ENCODE assay signal across 8 cellular contexts in genomic region chr2:189661148-189661956, GRCh38. TPM values are rescaled to one million over a fixed set of nuclear protein-coding genes. Genes with fewer than 3 reads are reported as not detected.
DNase-seq lines count a peak whose midpoint lies in the region; ATAC-seq, FAIRE-seq and TF ChIP-seq lines count a peak whose summit lies in the region.

ASNSD1 (plus strand) TSS chr2:189661459; CDS start chr2:189666133, 4,674 bp downstream.

- H4K20me1 ChIP-seq in keratinocyte (ENCODE audit: control insufficient read depth, extremely low read depth, insufficient read depth, low read length), result no peaks in the 10 kb centered on the region

- peaks cover 4% of the 10 kb centered on the region for H3K4me1 ChIP-seq in keratinocyte (ENCODE audit: control insufficient read depth, extremely low read depth, insufficient read depth, low read length)

- no peaks in the 10 kb centered on the region for H3K9me3 ChIP-seq in keratinocyte (ENCODE audit: control insufficient read depth, low read depth, low read length)

- H3K4me2 ChIP-seq in keratinocyte (ENCODE audit: control insufficient read depth, extremely low read depth, insufficient read depth, low read depth, low read length), result peak within 1 kb of the TSS; percentile 96

- ATAC-seq in GM19035 (IDR thresholded peaks at IDR 0.05; ENCODE audit: unreplicated experiment) (peak; percentile 96), HG03354 (IDR thresholded peaks at IDR 0.05; ENCODE audit: poor library complexity, severe bottlenecking, unreplicated experiment) (peak; percentile 95)
- ATAC-seq in activated CD4-positive, CD25-positive, alpha-beta regulatory T cell treated with anti-CD3 and anti-CD28 coated beads, Interleukin-2, amount 50 U/mL, for 24 hours, result peak; percentile 92

- no peaks in the 10 kb centered on the region for H3K36me3 ChIP-seq in keratinocyte (ENCODE audit: control insufficient read depth in 2 of 2, extremely low read depth in 1 of 2, insufficient read depth in 2 of 2, low read length in 2 of 2)

- TF ChIP-seq CTCF in keratinocyte (optimal IDR thresholded peaks at IDR 0.05 in 1 of 3, IDR thresholded peaks at IDR 0.05 in 1 of 3, conservative IDR thresholded peaks at IDR 0.05 in 1 of 3; ENCODE audit: extremely low read depth in 1 of 3, insufficient read depth in 2 of 3, low read length in 3 of 3), result peak; percentile 69 to 99 (median 83)

- peak within 1 kb of the TSS; percentile 61 to 98 (median 96) for H3K4me3 ChIP-seq in keratinocyte (ENCODE audit: control insufficient read depth in 2 of 3, extremely low read depth in 1 of 3, insufficient read depth in 2 of 3, low read depth in 1 of 3, low read length in 3 of 3)

- no peaks in the 10 kb centered on the region for H3K27me3 ChIP-seq in keratinocyte (ENCODE audit: control insufficient read depth, extremely low read depth, insufficient read depth, low read length)

- FAIRE-seq in keratinocyte (lab: Jason Lieb, UNC), result peak; percentile 96

- no peaks in the 10 kb centered on the region for H3K9me1 ChIP-seq in keratinocyte (ENCODE audit: control insufficient read depth, extremely low read depth, insufficient read depth, low read length)

- peaks cover 25% of the 10 kb centered on the region for H3K79me2 ChIP-seq in keratinocyte (ENCODE audit: control insufficient read depth, insufficient read depth, low read length)

- H2AFZ ChIP-seq in keratinocyte (ENCODE audit: control insufficient read depth, low read length), result peak within 1 kb of the TSS; percentile 100

- dilution Hi-C loops in keratinocyte (cut with MboI; ENCODE audit: extremely low pct_ligation_motif_present, low sequenced_read_pairs), result no loop called here

- peak within 1 kb of the TSS; percentile 98 for H3K9ac ChIP-seq in keratinocyte (ENCODE audit: control insufficient read depth, extremely low read depth, insufficient read depth, low read length)

- DNase-seq in Ammon's horn (ENCODE audit: low spot score) (peak; percentile 98), NCI-H446 (lab: John Stamatoyannopoulos, UW) (peak; percentile 96 to 100), cerebellum (ENCODE audit: low spot score) (peak; percentile 95), keratinocyte (ENCODE audit: low read depth, low spot score) (peak; percentile 100)
- peak; percentile 97 to 98 for DNase-seq in stimulated activated CD4-positive, alpha-beta T cell treated with anti-CD3 and anti-CD28 coated beads, Interleukin-15, amount 100 ng/mL, for 1 hour (ENCODE audit: low read depth in 1 of 2, low spot score in 1 of 2)

- peak within 1 kb of the TSS; percentile 91 for H3K27ac ChIP-seq in keratinocyte (ENCODE audit: control insufficient read depth, insufficient read depth, low read length)

RNA-seq across cellular contexts. Expression of gene ASNSD1, which starts in this region (rescaled TPM):
- 63.5 TPM for total RNA-seq in cerebellum
- 23.9 to 40.0 TPM (median 30.7 TPM) in 3 replicates for polyA plus RNA-seq in keratinocyte
- 54.0 TPM for polyA plus RNA-seq in keratinocyte (2011; ENCODE audit: low read depth)
- 23.3 and 41.0 TPM in 2 replicates for polyA plus RNA-seq in keratinocyte (2011; cell fraction: cytosol; rRNA removed)
- 11.4 and 16.9 TPM in 2 replicates for polyA plus RNA-seq in keratinocyte (2011; cell fraction: nucleus; rRNA removed)
- 20.1 and 31.0 TPM in 2 replicates for polyA plus RNA-seq in keratinocyte (2012; ENCODE audit: low replicate concordance)
- polyA minus RNA-seq in keratinocyte, result 1.9 to 20.8 TPM (median 10.6 TPM) in 3 replicates
- polyA minus RNA-seq in keratinocyte (2011; cell fraction: cytosol; rRNA and poly(A)+ RNA removed), result 50.3 TPM
- polyA minus RNA-seq in keratinocyte (2011; cell fraction: nucleus; rRNA and poly(A)+ RNA removed), result 8.0 and 10.2 TPM in 2 replicates

Comparison
In these comparisons a context has a peak if more than half of its experiments do, and no peak if none do; other contexts are left out.
1. Peak in every context shown above with its lines: DNase-seq, ATAC-seq, H3K4me3 ChIP-seq and H3K27ac ChIP-seq.